9 cellular contexts compared by ENCODE assay signal in the genomic region with DNA sequence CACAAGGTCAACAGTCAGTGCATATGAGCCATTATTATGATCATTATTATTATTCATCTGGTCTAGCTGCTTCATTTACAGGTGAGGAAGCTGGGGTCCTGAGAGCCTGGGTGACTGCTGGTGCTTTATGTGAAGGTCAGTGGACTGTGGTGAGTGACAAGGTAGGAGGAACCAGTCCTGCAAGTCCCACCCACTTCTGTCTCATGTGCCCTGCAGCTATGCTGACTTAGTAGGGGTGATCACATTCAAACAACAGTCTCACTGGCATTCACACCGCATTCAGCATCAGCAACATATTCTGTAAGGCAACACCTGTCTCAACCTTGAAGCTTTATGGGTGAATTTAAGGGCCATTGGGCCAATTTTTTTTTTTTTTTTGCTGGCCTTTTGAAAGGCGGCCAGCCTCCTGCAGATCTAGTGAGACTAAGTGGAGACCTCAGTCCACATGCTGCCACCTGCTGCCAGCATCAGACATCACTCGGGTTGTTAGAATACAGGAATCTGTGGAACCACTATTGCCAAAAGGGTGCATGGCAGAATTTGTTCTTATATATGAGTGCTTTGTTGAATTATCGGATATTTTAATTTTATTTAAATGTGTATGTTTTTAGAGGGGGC. TPM values are rescaled to one million over a fixed set of nuclear protein-coding genes. Genes with fewer than 3 reads are reported as not detected.
A peak's percentile ranks its signal among the peaks of the same experiment; 100 is the strongest.
DNase-seq lines count a peak whose midpoint lies in the region; ATAC-seq and TF ChIP-seq lines count a peak whose summit lies in the region.
"Had no signal": no experiment of that assay in that cellular context is flagged by ENCODE, and none has a peak within 500 bp of the region (broad histone marks: within the 10 kb centered on the region; RNA-seq: fewer than 3 reads in every experiment).

No MANE protein-coding gene starts in this region.

- H3K36me3 ChIP-seq in sigmoid colon = no peaks in the 10 kb centered on the region

- TF ChIP-seq POLR2A in sigmoid colon (IDR thresholded peaks at IDR 0.05) = no peak

- TF ChIP-seq EP300 in sigmoid colon (IDR thresholded peaks at IDR 0.05) = no peak

- peaks cover 28% of the 10 kb centered on the region for H3K27me3 Mint-ChIP-seq in CD4-positive, alpha-beta T cell

- no peak overlapping the region for H3K27ac Mint-ChIP-seq in CD4-positive, alpha-beta T cell

- no peaks in the 10 kb centered on the region for H3K36me3 Mint-ChIP-seq in CD4-positive, alpha-beta T cell (ENCODE audit: low read depth)

- CTCF ChIA-PET in CD4-positive, alpha-beta T cell (lab: Charles Lee) = interaction anchor here (1.2 kb wide), 1 partner anchor 233 kb away, joined by 9 read pairs; no protein-coding TSS in a partner anchor

- H3K4me1 Mint-ChIP-seq in CD4-positive, alpha-beta T cell (ENCODE audit: low read depth) = peaks cover 11% of the 10 kb centered on the region

- no peaks in the 10 kb centered on the region for H3K9me3 ChIP-seq in CD4-positive, alpha-beta T cell (ENCODE audit: control insufficient read depth, low read length)
- H3K9me3 ChIP-seq in right cardiac atrium (ENCODE audit: control insufficient read depth, low read length) (no peaks in the 10 kb centered on the region), sigmoid colon (no peaks in the 10 kb centered on the region)

- TF ChIP-seq CTCF in CD4-positive, alpha-beta T cell (IDR thresholded peaks at IDR 0.05) = peak; percentile 69
- TF ChIP-seq CTCF in sigmoid colon (IDR thresholded peaks at IDR 0.05) = no peak

- DNase-seq in CD4-positive, alpha-beta T cell = peak in 9 of 10 experiments; percentile 15 to 52 (median 33)
- peak; percentile 25 for DNase-seq in NCI-H345 treated with DMSO at 0.1 percent for 48 hours (lab: John Stamatoyannopoulos, UW; ENCODE audit: unreplicated experiment)
- peak; percentile 12 for DNase-seq in activated T-helper 1 cell treated with Interleukin-2 at 50 U/mL for 16 hours (ENCODE audit: low read depth)
- DNase-seq in right cardiac atrium = peak in 2 of 3 donors; percentile 60 to 64
- peak; percentile 10 for DNase-seq in stimulated activated CD4-positive, alpha-beta T cell treated with anti-CD3 and anti-CD28 coated beads, Interleukin-2, amount 100 ng/mL, for 4 hours (ENCODE audit: low read depth)
- DNase-seq in sigmoid colon = no peak
- DNase-seq: left cardiac atrium had no signal

- 36% methylated on average over 4 of the region's 4 CpGs for WGBS in right cardiac atrium
- 28 to 39% methylated on average over 4 of the region's 4 CpGs for WGBS in sigmoid colon, 2 donors

- no peaks in the 10 kb centered on the region for H3K9me3 Mint-ChIP-seq in CD4-positive, alpha-beta T cell

- no peak overlapping the region for H3K4me3 ChIP-seq in right cardiac atrium (ENCODE audit: low read length)
- no peak overlapping the region for H3K4me3 ChIP-seq in sigmoid colon

- ATAC-seq in CD4-positive, alpha-beta T cell (ENCODE audit: poor library complexity) = peak; percentile 51
- ATAC-seq in GM18909 (IDR thresholded peaks at IDR 0.05; ENCODE audit: poor library complexity, unreplicated experiment) (peak; percentile 49), right cardiac atrium (peak in 1 of 2 donors; percentile 35), HG03045 (IDR thresholded peaks at IDR 0.05; ENCODE audit: unreplicated experiment) (no peak)

- POLR2A ChIA-PET in CD4-positive, alpha-beta T cell (lab: Charles Lee) = interaction anchor here (0.6 to 1.0 kb wide), 4 partner anchors 22 to 1825 kb away, joined by 3 read pairs; no protein-coding TSS in a partner anchor

- intact Hi-C loops in CD4-positive, alpha-beta T cell (cut with DNase I, micrococcal nuclease) = loop anchor here (1.0 to 10.0 kb wide), 5 partner anchors 36 to 539 kb away; no protein-coding TSS in a partner anchor
- intact Hi-C loops in right cardiac atrium (cut with DNase I) (loop anchor here in 1 of 4 donors (5.0 kb wide), 1 partner anchor 236 kb away; no protein-coding TSS in a partner anchor), sigmoid colon (cut with DNase I) (no loop called here)

- H3K27ac ChIP-seq in CD4-positive, alpha-beta T cell (ENCODE audit: low read depth, low read length) = no peak overlapping the region
- H3K27ac ChIP-seq in right cardiac atrium (ENCODE audit: low read length) (no peak overlapping the region), sigmoid colon (no peak overlapping the region)

- H3K4me3 Mint-ChIP-seq in CD4-positive, alpha-beta T cell = no peak overlapping the region

- no peaks in the 10 kb centered on the region for H3K27me3 ChIP-seq in CD4-positive, alpha-beta T cell (ENCODE audit: control insufficient read depth, insufficient read depth, low read length)
- H3K27me3 ChIP-seq in right cardiac atrium (ENCODE audit: control insufficient read depth, insufficient read depth) (no peaks in the 10 kb centered on the region), sigmoid colon (peaks cover 0 to 28% (median 6%) of the 10 kb centered on the region in 3 donors)

- H3K4me1 ChIP-seq in right cardiac atrium (ENCODE audit: control insufficient read depth, insufficient read depth, low read length) (no peaks in the 10 kb centered on the region), sigmoid colon (peaks cover 0 to 4% (median 0%) of the 10 kb centered on the region in 4 donors)

RNA-seq across cellular contexts. Expression of a gene that starts 59.9 kb away (rescaled TPM):
- total RNA-seq in CD4-positive, alpha-beta T cell = not detected
- total RNA-seq in right cardiac atrium (1 to 10 TPM in 3 of 4 donors, under 1 TPM in 1; 0.57 to 3.2 (median 1.9) TPM), sigmoid colon (1 to 10 TPM in 1 of 4 donors, under 1 TPM in 3; 0.16 to 1.1 (median 0.52) TPM)
- polyA plus RNA-seq in right cardiac atrium (0.45 TPM), sigmoid colon (under 1 TPM in 1 of 3 donors, not detected in 2; 0.25 TPM)
